In genomic region chr12:89352492-89353187, GRCh38 we compare ENCODE assay signal across 8 cellular contexts. TPM values are rescaled to one million over a fixed set of nuclear protein-coding genes. Genes with fewer than 3 reads are reported as not detected.
DNase-seq lines count a peak whose midpoint lies in the region; ATAC-seq, FAIRE-seq and TF ChIP-seq lines count a peak whose summit lies in the region.

A gene with protein sequence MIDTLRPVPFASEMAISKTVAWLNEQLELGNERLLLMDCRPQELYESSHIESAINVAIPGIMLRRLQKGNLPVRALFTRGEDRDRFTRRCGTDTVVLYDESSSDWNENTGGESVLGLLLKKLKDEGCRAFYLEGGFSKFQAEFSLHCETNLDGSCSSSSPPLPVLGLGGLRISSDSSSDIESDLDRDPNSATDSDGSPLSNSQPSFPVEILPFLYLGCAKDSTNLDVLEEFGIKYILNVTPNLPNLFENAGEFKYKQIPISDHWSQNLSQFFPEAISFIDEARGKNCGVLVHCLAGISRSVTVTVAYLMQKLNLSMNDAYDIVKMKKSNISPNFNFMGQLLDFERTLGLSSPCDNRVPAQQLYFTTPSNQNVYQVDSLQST (minus strand): TSS chr12:89352501. CDS start chr12:89352039, 462 bp downstream.

- peaks cover 39% of the 10 kb centered on the region for H3K4me1 ChIP-seq in keratinocyte (ENCODE audit: control insufficient read depth, extremely low read depth, insufficient read depth, low read length)

- H3K9me1 ChIP-seq in keratinocyte (ENCODE audit: control insufficient read depth, extremely low read depth, insufficient read depth, low read length): no peaks in the 10 kb centered on the region

- H3K79me2 ChIP-seq in keratinocyte (ENCODE audit: control insufficient read depth, insufficient read depth, low read length): peaks cover 50% of the 10 kb centered on the region

- no peaks in the 10 kb centered on the region for H3K27me3 ChIP-seq in keratinocyte (ENCODE audit: control insufficient read depth, extremely low read depth, insufficient read depth, low read length)

- H3K4me2 ChIP-seq in keratinocyte (ENCODE audit: control insufficient read depth, extremely low read depth, insufficient read depth, low read depth, low read length): peak within 1 kb of the TSS; percentile 70

- peak; percentile 70 for DNase-seq in GM13976 (ENCODE audit: low spot score)
- peak; percentile 97 to 98 for DNase-seq in NCI-H524 (lab: John Stamatoyannopoulos, UW)
- DNase-seq in activated CD4-positive, alpha-beta T cell treated with anti-CD3 and anti-CD28 coated beads for 48 hours: peak; percentile 93
- peak; percentile 99 for DNase-seq in choroid plexus epithelial cell (ENCODE audit: low read depth)
- peak; percentile 93 for DNase-seq in keratinocyte (ENCODE audit: low read depth, low spot score)
- DNase-seq in stimulated activated CD4-positive, alpha-beta T cell treated with anti-CD3 and anti-CD28 coated beads, Interleukin-12 subunit alpha, Interleukin-12 subunit beta, amount 100 ng/mL, for 24 hours (ENCODE audit: low read depth in 2 of 2): peak; percentile 75 to 85

- H3K4me3 ChIP-seq in choroid plexus epithelial cell (ENCODE audit: low read depth, low read length) (peak within 1 kb of the TSS; percentile 94), keratinocyte (ENCODE audit: control insufficient read depth in 2 of 3, extremely low read depth in 1 of 3, insufficient read depth in 2 of 3, low read depth in 1 of 3, low read length in 3 of 3) (peak within 1 kb of the TSS; percentile 84 to 99 (median 98))

- H4K20me1 ChIP-seq in keratinocyte (ENCODE audit: control insufficient read depth, extremely low read depth, insufficient read depth, low read length): peaks cover 33% of the 10 kb centered on the region

- peak within 1 kb of the TSS; percentile 32 for H2AFZ ChIP-seq in keratinocyte (ENCODE audit: control insufficient read depth, low read length)

- peak within 1 kb of the TSS; percentile 95 for H3K27ac ChIP-seq in keratinocyte (ENCODE audit: control insufficient read depth, insufficient read depth, low read length)

- peaks cover 18 to 31% of the 10 kb centered on the region in 2 experiments for H3K36me3 ChIP-seq in keratinocyte (ENCODE audit: control insufficient read depth in 2 of 2, extremely low read depth in 1 of 2, insufficient read depth in 2 of 2, low read length in 2 of 2)

- peak; percentile 88 for FAIRE-seq in keratinocyte (lab: Jason Lieb, UNC)

- TF ChIP-seq CTCF in GM13976 (IDR thresholded peaks at IDR 0.05; ENCODE audit: borderline replicate concordance, control extremely low read depth, extremely low read depth, insufficient read depth, missing control alignments) (no peak), choroid plexus epithelial cell (conservative IDR thresholded peaks at IDR 0.05; ENCODE audit: low read depth, low read length) (no peak), keratinocyte (optimal IDR thresholded peaks at IDR 0.05 in 1 of 3, IDR thresholded peaks at IDR 0.05 in 1 of 3, conservative IDR thresholded peaks at IDR 0.05 in 1 of 3; ENCODE audit: extremely low read depth in 1 of 3, insufficient read depth in 2 of 3, low read length in 3 of 3) (no peak)

- dilution Hi-C loops in keratinocyte (cut with MboI; ENCODE audit: extremely low pct_ligation_motif_present, low sequenced_read_pairs): no loop called here

- in situ Hi-C loops in GM13976 (cut with MboI; ENCODE audit: low sequenced_read_pairs, unreplicated experiment): no loop called here

- no peaks in the 10 kb centered on the region for H3K9me3 ChIP-seq in keratinocyte (ENCODE audit: control insufficient read depth, low read depth, low read length)

- ATAC-seq in HG03342 (IDR thresholded peaks at IDR 0.05; ENCODE audit: unreplicated experiment): peak; percentile 46
- ATAC-seq in HG03565 (IDR thresholded peaks at IDR 0.05; ENCODE audit: unreplicated experiment): no peak

- H3K9ac ChIP-seq in keratinocyte (ENCODE audit: control insufficient read depth, extremely low read depth, insufficient read depth, low read length): peak within 1 kb of the TSS; percentile 93

RNA-seq across cellular contexts. Expression of the gene that starts here (rescaled TPM):
- 205 to 251 TPM (median 221 TPM) in 3 replicates for polyA plus RNA-seq in keratinocyte
- polyA plus RNA-seq in keratinocyte (2011; ENCODE audit: low read depth): 66.1 TPM
- 66.2 and 96.4 TPM in 2 replicates for polyA plus RNA-seq in keratinocyte (2011; cell fraction: cytosol; rRNA removed)
- polyA plus RNA-seq in keratinocyte (2011; cell fraction: nucleus; rRNA removed): 255 and 281 TPM in 2 replicates
- 82.7 and 187 TPM in 2 replicates for polyA plus RNA-seq in keratinocyte (2012; ENCODE audit: low replicate concordance)
- 454 to 649 TPM (median 503 TPM) in 3 replicates for polyA minus RNA-seq in keratinocyte
- 290 TPM for polyA minus RNA-seq in keratinocyte (2011; cell fraction: cytosol; rRNA and poly(A)+ RNA removed)
- polyA minus RNA-seq in keratinocyte (2011; cell fraction: nucleus; rRNA and poly(A)+ RNA removed): 297 and 332 TPM in 2 replicates
